Comparison of ENCODE assay signal across 8 cellular contexts in the genomic region with DNA sequence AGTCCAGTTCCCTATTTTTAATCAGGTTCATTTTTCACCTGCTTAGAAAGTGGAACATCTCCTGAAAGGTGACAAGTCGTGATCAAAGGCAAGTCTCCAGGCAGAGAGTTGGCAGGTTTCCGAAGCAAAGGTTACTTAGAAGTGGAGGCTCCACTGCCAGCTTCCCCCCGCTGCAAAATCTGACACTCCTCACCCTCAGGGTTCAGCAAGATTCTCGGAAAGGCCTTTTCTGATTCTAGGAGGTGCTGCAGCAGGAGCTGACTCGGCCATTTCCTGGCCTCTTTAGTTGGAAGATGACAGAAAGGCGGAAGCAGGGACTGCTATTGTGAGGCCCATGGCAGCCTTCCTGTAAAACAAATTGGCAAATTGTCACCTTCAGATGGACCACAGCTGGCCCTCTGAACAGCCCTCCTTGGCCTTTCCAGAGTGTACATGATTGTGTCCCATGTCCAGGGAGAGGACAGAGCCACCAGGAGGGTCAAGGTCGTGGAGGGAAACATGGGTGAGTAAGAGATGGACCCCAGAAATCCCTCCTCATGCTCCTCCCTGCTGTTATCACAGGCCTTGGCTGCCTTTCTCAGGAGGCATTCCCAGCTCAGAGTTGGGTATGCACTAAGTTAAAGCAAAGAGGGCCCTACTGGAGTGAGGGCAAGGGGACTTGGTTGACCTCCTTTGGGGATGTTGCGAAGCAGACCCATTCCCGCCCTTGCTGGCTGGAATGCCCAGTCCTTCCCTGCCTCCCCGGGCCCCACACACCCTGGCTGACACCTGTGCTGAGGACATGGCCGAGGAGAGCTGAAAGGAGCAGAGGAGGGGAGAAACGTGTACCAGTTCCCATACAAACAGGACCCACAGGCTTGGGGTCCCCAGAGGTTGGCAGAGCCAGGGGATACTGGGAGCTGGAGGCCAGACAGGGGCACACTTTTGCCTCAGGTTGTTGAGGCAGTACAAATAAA.
DNase-seq lines count a peak whose midpoint lies in the region; ATAC-seq, FAIRE-seq and TF ChIP-seq lines count a peak whose summit lies in the region.

No MANE protein-coding gene starts in this region.

- no peak for FAIRE-seq in A549 (lab: Jason Lieb, UNC)

- peaks cover 23% of the 10 kb centered on the region for H3K36me3 Mint-ChIP-seq in activated CD4-positive, alpha-beta memory T cell treated with anti-CD3 and anti-CD28 coated beads, Interleukin-2, amount 10 ng/mL, durations not matched to agents 7 days and 5 days (ENCODE audit: low read depth)
- H3K36me3 Mint-ChIP-seq in neural progenitor cell: no peaks in the 10 kb centered on the region

- POLR2A ChIA-PET in A549 (lab: Yijun Ruan, JAX): interaction anchor here (1.6 to 4.7 kb wide), 5 partner anchors 47 to 342 kb away, joined by 6 to 171 read pairs (median 17); a partner anchor contains a TSS
- POLR2A ChIA-PET in activated CD4-positive, alpha-beta memory T cell treated with anti-CD3 and anti-CD28 coated beads, Interleukin-2, amount 10 ng/mL, durations not matched to agents 7 days and 5 days (lab: Charles Lee): interaction anchor here (0.7 to 5.9 kb wide), 22 partner anchors 10 to 352 kb away, joined by 3 to 180 read pairs (median 8); a partner anchor contains a TSS

- H3K9ac ChIP-seq in endocrine pancreas (ENCODE audit: control insufficient read depth, insufficient read depth, low read length) (peak overlapping the region; percentile 60), neural progenitor cell (no peak overlapping the region)

- H3K27me3 ChIP-seq in endocrine pancreas (ENCODE audit: control insufficient read depth, insufficient read depth, low read length) (no peaks in the 10 kb centered on the region), neural progenitor cell (no peaks in the 10 kb centered on the region), upper lobe of right lung (no peaks in the 10 kb centered on the region)

- CTCF ChIA-PET in A549 (lab: Yijun Ruan, JAX): interaction anchor here (1.2 to 2.6 kb wide), 7 partner anchors 103 to 379 kb away, joined by 3 to 11 read pairs (median 4); a partner anchor contains a TSS
- CTCF ChIA-PET in activated CD4-positive, alpha-beta memory T cell treated with anti-CD3 and anti-CD28 coated beads, Interleukin-2, amount 10 ng/mL, durations not matched to agents 7 days and 5 days (lab: Charles Lee): interaction anchor here (0.6 to 2.9 kb wide), 7 partner anchors 46 to 229 kb away, joined by 3 to 29 read pairs (median 4); a partner anchor contains a TSS

- ATAC-seq in A549: no peak
- ATAC-seq in upper lobe of right lung: no peak
- ATAC-seq in HG03025 (IDR thresholded peaks at IDR 0.05; ENCODE audit: low FRiP score, unreplicated experiment): no peak
- ATAC-seq in GM21576 (IDR thresholded peaks at IDR 0.05; ENCODE audit: unreplicated experiment): no peak

- H3K36me3 ChIP-seq in endocrine pancreas (ENCODE audit: control insufficient read depth, insufficient read depth, low read length): no peaks in the 10 kb centered on the region
- no peaks in the 10 kb centered on the region for H3K36me3 ChIP-seq in neural progenitor cell
- no peaks in the 10 kb centered on the region for H3K36me3 ChIP-seq in upper lobe of right lung

- TF ChIP-seq POLR2A in A549 (IDR thresholded peaks at IDR 0.05; ENCODE audit: low read length): no peak

- WGBS in A549 (ENCODE audit: missing lambda C conversion rate): 93% methylated on average over 12 of the region's 12 CpGs

- H4K20me1 ChIP-seq in neural progenitor cell (ENCODE audit: low read depth): no peaks in the 10 kb centered on the region

- peaks cover 40% of the 10 kb centered on the region for H3F3A ChIP-seq in neural progenitor cell (ENCODE audit: low read depth)

- no peak; a peak in 1 of 5 replicates for TF ChIP-seq RAD21 in A549 (conservative IDR thresholded peaks at IDR 0.05 in 1 of 2, IDR thresholded peaks at IDR 0.05 in 1 of 2)

- H3K4me2 ChIP-seq in A549 (peak overlapping the region; percentile 68), neural progenitor cell (peak overlapping the region; percentile 19)

- no peak overlapping the region for H2AFZ ChIP-seq in neural progenitor cell (replicated peaks)

- intact Hi-C loops in upper lobe of right lung (cut with DNase I): loop anchor here (10.0 kb wide), 1 partner anchor 349 kb away; no protein-coding TSS in a partner anchor

- no peaks in the 10 kb centered on the region for H3K27me3 Mint-ChIP-seq in activated CD4-positive, alpha-beta memory T cell treated with anti-CD3 and anti-CD28 coated beads, Interleukin-2, amount 10 ng/mL, durations not matched to agents 7 days and 5 days
- H3K27me3 Mint-ChIP-seq in neural progenitor cell (ENCODE audit: insufficient read depth, low read depth): peaks cover 13% of the 10 kb centered on the region

- H3K27ac ChIP-seq in A549: peak overlapping the region; percentile 86 to 87
- H3K27ac ChIP-seq in neural progenitor cell: peak overlapping the region; percentile 55
- H3K27ac ChIP-seq in upper lobe of right lung: peak overlapping the region; percentile 99

- H3K79me2 ChIP-seq in neural progenitor cell (ENCODE audit: low read depth): no peaks in the 10 kb centered on the region

- H3K4me3 ChIP-seq in A549: no peak overlapping the region
- H3K4me3 ChIP-seq in endocrine pancreas (ENCODE audit: control insufficient read depth, insufficient read depth, low read length): no peak overlapping the region
- no peak overlapping the region for H3K4me3 ChIP-seq in neural progenitor cell
- no peak overlapping the region for H3K4me3 ChIP-seq in upper lobe of right lung

- TF ChIP-seq EP300 in A549 (IDR thresholded peaks at IDR 0.05): no peak

- peak overlapping the region; percentile 89 for H3K27ac Mint-ChIP-seq in activated CD4-positive, alpha-beta memory T cell treated with anti-CD3 and anti-CD28 coated beads, Interleukin-2, amount 10 ng/mL, durations not matched to agents 7 days and 5 days
- H3K27ac Mint-ChIP-seq in neural progenitor cell: peak overlapping the region; percentile 99

- DNase-seq in A549 (ENCODE audit: low read depth in 1 of 2, low spot score in 1 of 2): no peak
- DNase-seq in KG1 (lab: John Stamatoyannopoulos, UW): peak; percentile 51
- peak; percentile 78 for DNase-seq in activated CD4-positive, alpha-beta memory T cell treated with anti-CD3 and anti-CD28 coated beads, Interleukin-2, amount 10 ng/mL, durations not matched to agents 7 days and 5 days
- no peak for DNase-seq in neural progenitor cell (ENCODE audit: low spot score)
- DNase-seq in upper lobe of right lung: no peak

- H3K4me1 ChIP-seq in A549 (peaks cover 62% of the 10 kb centered on the region), endocrine pancreas (ENCODE audit: control insufficient read depth, insufficient read depth, low read length) (no peaks in the 10 kb centered on the region), neural progenitor cell (peaks cover 56% of the 10 kb centered on the region), upper lobe of right lung (peaks cover 77% of the 10 kb centered on the region)

- no peaks in the 10 kb centered on the region for H3K9me3 ChIP-seq in A549
- H3K9me3 ChIP-seq in endocrine pancreas (ENCODE audit: control insufficient read depth, low read length): no peaks in the 10 kb centered on the region
- H3K9me3 ChIP-seq in neural progenitor cell (ENCODE audit: low read depth): no peaks in the 10 kb centered on the region
- H3K9me3 ChIP-seq in upper lobe of right lung: no peaks in the 10 kb centered on the region

- H3K9me3 Mint-ChIP-seq in activated CD4-positive, alpha-beta memory T cell treated with anti-CD3 and anti-CD28 coated beads, Interleukin-2, amount 10 ng/mL, durations not matched to agents 7 days and 5 days: no peaks in the 10 kb centered on the region
- no peaks in the 10 kb centered on the region for H3K9me3 Mint-ChIP-seq in neural progenitor cell

- peak overlapping the region; percentile 76 for H3K4me3 Mint-ChIP-seq in activated CD4-positive, alpha-beta memory T cell treated with anti-CD3 and anti-CD28 coated beads, Interleukin-2, amount 10 ng/mL, durations not matched to agents 7 days and 5 days
- H3K4me3 Mint-ChIP-seq in neural progenitor cell: peak overlapping the region; percentile 38

- peaks cover 90% of the 10 kb centered on the region for H3K4me1 Mint-ChIP-seq in activated CD4-positive, alpha-beta memory T cell treated with anti-CD3 and anti-CD28 coated beads, Interleukin-2, amount 10 ng/mL, durations not matched to agents 7 days and 5 days
- H3K4me1 Mint-ChIP-seq in neural progenitor cell: peaks cover 98% of the 10 kb centered on the region

- TF ChIP-seq CTCF in A549 (IDR thresholded peaks at IDR 0.05) (no peak), neural progenitor cell (IDR thresholded peaks at IDR 0.05) (no peak), upper lobe of right lung (IDR thresholded peaks at IDR 0.05) (no peak)

TF ChIP-seq in A549, 52 proteins besides CTCF, POLR2A, EP300 and RAD21:
- TF ChIP-seq MAFK (IDR thresholded peaks at IDR 0.05; ENCODE audit: partially characterized antibody) (peak; percentile 70), SREBF2 (IDR thresholded peaks at IDR 0.05) (no peak), RNF2 (IDR thresholded peaks at IDR 0.05; ENCODE audit: borderline replicate concordance, low read depth) (no peak)
TF ChIP-seq in A549: peak in this region for 1.

Comparison
In these comparisons a context has a peak if more than half of its experiments do, and no peak if none do; other contexts are left out.
1. DNase-seq: peak in KG1 (single experiment) and activated CD4-positive, alpha-beta memory T cell treated with anti-CD3 and anti-CD28 coated beads, Interleukin-2, amount 10 ng/mL, durations not matched to agents 7 days and 5 days (single experiment); none in A549 (0 of 2), neural progenitor cell (single experiment) and upper lobe of right lung (single experiment).
2. Peak in every context shown above with its lines, with median percentiles within 50 percentile points of each other: H3K27ac ChIP-seq.